8 cellular contexts compared by ENCODE assay signal in the genomic region with DNA sequence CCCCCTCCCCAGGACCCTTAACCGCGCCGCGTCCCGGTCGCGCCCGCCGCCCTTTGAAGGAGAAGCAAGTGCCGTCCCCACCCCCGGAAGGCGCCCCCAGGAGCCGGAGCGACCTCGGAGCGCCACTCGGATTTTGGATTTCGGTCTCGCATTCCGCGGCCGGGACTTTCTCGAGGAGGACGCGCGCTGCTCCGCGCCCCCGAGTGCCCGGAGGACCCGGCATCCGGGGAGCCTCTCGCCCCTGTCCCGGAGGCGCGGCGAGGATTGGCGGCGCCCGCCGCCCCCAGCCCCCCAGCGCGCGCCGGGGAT. TPM values are rescaled to one million over a fixed set of nuclear protein-coding genes. Genes with fewer than 3 reads are reported as not detected.
DNase-seq lines count a peak whose midpoint lies in the region; ATAC-seq and TF ChIP-seq lines count a peak whose summit lies in the region.

No MANE protein-coding gene starts in this region.

- peaks cover 5% of the 10 kb centered on the region for H3K4me1 Mint-ChIP-seq in MCF 10A (ENCODE audit: insufficient read depth, unreplicated experiment)

- TF ChIP-seq POLR2A in vagina (IDR thresholded peaks at IDR 0.05): no peak

- BruUV-seq in MCF 10A (replicated peaks; lab: Mats Ljungman, UMichigan): no TSS peak

- ATAC-seq in left cardiac atrium: no peak

- H3K4me3 Mint-ChIP-seq in MCF 10A (ENCODE audit: unreplicated experiment): peak overlapping the region; percentile 86

- H3K27me3 ChIP-seq in right atrium auricular region (no peaks in the 10 kb centered on the region), vagina (no peaks in the 10 kb centered on the region)

- H3K36me3 Mint-ChIP-seq in MCF 10A (ENCODE audit: insufficient read depth, unreplicated experiment): peaks cover 58% of the 10 kb centered on the region

- H3K9me3 Mint-ChIP-seq in MCF 10A (ENCODE audit: unreplicated experiment): no peaks in the 10 kb centered on the region

- no peaks in the 10 kb centered on the region for H3K27me3 Mint-ChIP-seq in MCF 10A (ENCODE audit: insufficient read depth, unreplicated experiment)

- WGBS in mesodermal cell (ENCODE audit: insufficient coverage in 2 of 2), 2 experiments: 0 to 1% methylated on average over 32 to 34 of the region's 45 CpGs

- H3K4me3 ChIP-seq in right atrium auricular region (peak overlapping the region; percentile 81 to 82), mesodermal cell (ENCODE audit: extremely low read depth, insufficient read depth, low read length, poor library complexity, severe bottlenecking) (peak overlapping the region; percentile 87), vagina (peak overlapping the region; percentile 79 to 85)

- POLR2A ChIA-PET in MCF 10A (lab: Yijun Ruan, JAX): interaction anchor here (0.8 to 2.2 kb wide), 3 partner anchors 17 to 312 kb away, joined by 3 to 17 read pairs (median 7); partner anchors contain the start of gene CIRBP

- intact Hi-C loops in left cardiac atrium (cut with DNase I) (no loop called here), MCF 10A (cut with micrococcal nuclease) (loop anchor here (1.0 kb wide), 1 partner anchor 16 kb away; no protein-coding TSS in a partner anchor), vagina (cut with DNase I) (loop anchor here (5.0 to 10.0 kb wide), 2 partner anchors 228 to 325 kb away; partner anchors contain the start of genes ARID3A, RNU6-2 and TMEM259)

- peak overlapping the region; percentile 97 to 100 for H3K27ac ChIP-seq in right atrium auricular region
- H3K27ac ChIP-seq in mesodermal cell (ENCODE audit: low read depth, low read length, severe bottlenecking): peak overlapping the region; percentile 83
- peak overlapping the region; percentile 100 for H3K27ac ChIP-seq in vagina

- DNase-seq in right atrium auricular region (ENCODE audit: low spot score): no peak
- no peak for DNase-seq in left cardiac atrium
- DNase-seq in MCF 10A (ENCODE audit: unreplicated experiment): no peak
- DNase-seq in vagina (ENCODE audit: extremely low spot score in 2 of 2): no peak
- no peak for DNase-seq in HCEC 1CT
- no peak for DNase-seq in DMS53 treated with DMSO at 0.1 percent for 48 hours (lab: John Stamatoyannopoulos, UW; ENCODE audit: unreplicated experiment)
- no peak for DNase-seq in AML-193 (lab: John Stamatoyannopoulos, UW)

- peaks cover 33% of the 10 kb centered on the region for H3K36me3 ChIP-seq in right atrium auricular region
- peaks cover 43% of the 10 kb centered on the region for H3K36me3 ChIP-seq in mesodermal cell (ENCODE audit: control insufficient read depth, insufficient read depth, low read length)
- peaks cover 0 to 12% of the 10 kb centered on the region in 2 donors for H3K36me3 ChIP-seq in vagina

- no peak overlapping the region for H3K27ac Mint-ChIP-seq in MCF 10A (ENCODE audit: low read depth, unreplicated experiment)

- H3K4me1 ChIP-seq in right atrium auricular region (peaks cover 0 to 75% of the 10 kb centered on the region in 2 donors), mesodermal cell (ENCODE audit: control insufficient read depth, insufficient read depth, low read length, poor library complexity, severe bottlenecking) (peaks cover 22% of the 10 kb centered on the region), vagina (peaks cover 58% of the 10 kb centered on the region)

- TF ChIP-seq CTCF in right atrium auricular region (IDR thresholded peaks at IDR 0.05) (no peak), MCF 10A (IDR thresholded peaks at IDR 0.05; ENCODE audit: unreplicated experiment) (no peak), vagina (IDR thresholded peaks at IDR 0.05) (no peak)

- no peaks in the 10 kb centered on the region for H3K9me3 ChIP-seq in right atrium auricular region
- H3K9me3 ChIP-seq in mesodermal cell (ENCODE audit: control insufficient read depth, low read length): no peaks in the 10 kb centered on the region
- H3K9me3 ChIP-seq in vagina: no peaks in the 10 kb centered on the region

- CTCF ChIA-PET in MCF 10A (lab: Yijun Ruan, JAX): no interaction called here

RNA-seq across cellular contexts. Expression of gene MIDN, which starts 1.6 kb away (rescaled TPM):
- total RNA-seq in right atrium auricular region: 10 to 100 TPM; 42.1 to 42.2 TPM
- 100 to 1,000 TPM in 1 of 2 donors, 10 to 100 TPM in 1; 58.7 to 148 TPM for total RNA-seq in left cardiac atrium
- total RNA-seq in MCF 10A (2022): 73.6 and 96.9 TPM in 2 replicates
- 101 TPM for polyA plus RNA-seq in mesodermal cell (2013, experiment 1 of 2)
- 84.0 TPM for polyA plus RNA-seq in mesodermal cell (2013, experiment 2 of 2)
- total RNA-seq in vagina: 170 TPM

RNA-seq across cellular contexts. Expression of gene ATP5F1D, which starts 8.4 kb away (rescaled TPM):
- total RNA-seq in right atrium auricular region (100 to 1,000 TPM; 193 to 269 TPM), left cardiac atrium (100 to 1,000 TPM; 540 to 639 TPM), MCF 10A (2022) (256 and 258 TPM in 2 replicates), vagina (154 TPM)
- polyA plus RNA-seq in mesodermal cell (2013, experiment 1 of 2): 132 TPM
- 98.5 TPM for polyA plus RNA-seq in mesodermal cell (2013, experiment 2 of 2)

RNA-seq across cellular contexts. Expression of gene CBARP, which starts 12.1 kb away (rescaled TPM):
- 1 to 10 TPM; 2.4 to 2.6 TPM for total RNA-seq in right atrium auricular region
- 1 to 10 TPM; 1.6 to 3.8 TPM for total RNA-seq in left cardiac atrium
- total RNA-seq in MCF 10A (2022): 7.0 and 8.2 TPM in 2 replicates
- polyA plus RNA-seq in mesodermal cell (2013, experiment 1 of 2): 11.5 TPM
- 12.2 TPM for polyA plus RNA-seq in mesodermal cell (2013, experiment 2 of 2)
- total RNA-seq in vagina: 3.9 TPM

RNA-seq across cellular contexts. Expression of gene CIRBP, which starts 19.2 kb away (rescaled TPM):
- total RNA-seq in right atrium auricular region (100 to 1,000 TPM; 288 to 385 TPM), left cardiac atrium (100 to 1,000 TPM; 229 to 379 TPM), MCF 10A (2022) (316 and 362 TPM in 2 replicates), vagina (192 TPM)
- polyA plus RNA-seq in mesodermal cell (2013, experiment 1 of 2): 231 TPM
- 221 TPM for polyA plus RNA-seq in mesodermal cell (2013, experiment 2 of 2)

RNA-seq across cellular contexts. Expression of gene FAM174C, which starts 25.4 kb away (rescaled TPM):
- total RNA-seq in right atrium auricular region (10 to 100 TPM; 28.9 to 29.8 TPM), left cardiac atrium (10 to 100 TPM; 19.2 to 21.4 TPM), MCF 10A (2022) (71.0 and 85.2 TPM in 2 replicates), vagina (64.8 TPM)
- polyA plus RNA-seq in mesodermal cell (2013, experiment 1 of 2): 22.1 TPM
- 19.2 TPM for polyA plus RNA-seq in mesodermal cell (2013, experiment 2 of 2)

Comparison
In these comparisons a context has a peak if more than half of its experiments do, and no peak if none do; other contexts are left out.
1. intact Hi-C loops: an anchor here in MCF 10A (1.0 kb wide) and vagina (5.0 to 10.0 kb wide); none called in left cardiac atrium.